In the genomic region with DNA sequence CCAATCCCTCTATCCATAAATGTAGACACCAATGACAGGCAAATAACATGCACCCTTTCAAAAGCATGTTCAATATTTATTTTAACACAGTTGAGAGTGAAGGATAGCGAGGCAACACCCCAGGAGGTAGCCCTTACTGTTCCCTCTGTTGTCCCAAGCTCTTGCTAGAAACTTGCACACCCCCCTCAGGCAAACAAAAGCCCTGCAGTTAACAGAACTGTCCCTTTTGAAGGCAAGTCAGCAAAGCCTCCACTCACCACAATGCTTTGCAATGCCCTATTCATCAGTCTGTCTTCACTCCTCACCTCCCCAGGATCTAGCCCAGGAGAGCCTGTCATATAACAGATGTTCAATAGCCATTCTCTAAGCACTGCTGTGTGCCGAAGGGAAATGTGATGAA, we compare ENCODE assay signal across 14 cellular contexts. TPM values are rescaled to one million over a fixed set of nuclear protein-coding genes. Genes with fewer than 3 reads are reported as not detected.
A peak's percentile ranks its signal among the peaks of the same experiment; 100 is the strongest.
DNase-seq lines count a peak whose midpoint lies in the region; ATAC-seq, FAIRE-seq and TF ChIP-seq lines count a peak whose summit lies in the region.
"Had no signal": no experiment of that assay in that cellular context is flagged by ENCODE, and none has a peak within 500 bp of the region (broad histone marks: within the 10 kb centered on the region; RNA-seq: fewer than 3 reads in every experiment).

No MANE protein-coding gene starts in this region.

- H3K79me2 ChIP-seq in H1 (ENCODE audit: control insufficient read depth in 1 of 2, insufficient read depth in 2 of 2, low read length in 2 of 2): peaks cover 0 to 12% of the 10 kb centered on the region in 2 experiments; a peak in 2 of 4 replicates

- no peaks in the 10 kb centered on the region for H3K27me3 ChIP-seq in H1 (replicated peaks in 1 of 4; ENCODE audit: control insufficient read depth in 3 of 4, extremely low read depth in 1 of 4, insufficient read depth in 3 of 4, low read length in 3 of 4)
- H3K27me3 ChIP-seq: transverse colon had no signal

- H3K23me2 ChIP-seq in H1 (ENCODE audit: low read depth, low read length): no peaks in the 10 kb centered on the region

- ATAC-seq in HG03280 (IDR thresholded peaks at IDR 0.05; ENCODE audit: unreplicated experiment): no peak

- TF ChIP-seq POLR2A in H1 (IDR thresholded peaks at IDR 0.05; ENCODE audit: control extremely low read depth in 1 of 2, low read depth in 2 of 2, low read length in 2 of 2): no peak

- no peak overlapping the region for H4K8ac ChIP-seq in H1 (ENCODE audit: extremely low read depth, insufficient read depth, low read length)

- H4K20me1 ChIP-seq in H1 (replicated peaks in 1 of 2; ENCODE audit: control insufficient read depth in 1 of 2, insufficient read depth in 2 of 2, low read length in 2 of 2): no peaks in the 10 kb centered on the region

- no peak overlapping the region for H3K14ac ChIP-seq in H1 (ENCODE audit: insufficient read length)

- no peak overlapping the region for H3K56ac ChIP-seq in H1 (replicated peaks; ENCODE audit: insufficient read length, low read depth, low read length)

- no peak overlapping the region for H3K18ac ChIP-seq in H1 (ENCODE audit: extremely low read depth, low read length)

- H2BK12ac ChIP-seq in H1 (ENCODE audit: low read depth, low read length): no peak overlapping the region

- H2BK5ac ChIP-seq in H1 (ENCODE audit: low read depth, low read length): no peak overlapping the region

- no peaks in the 10 kb centered on the region for H3K79me1 ChIP-seq in H1 (ENCODE audit: low read depth, low read length)

- TF ChIP-seq CTCF in H1 (IDR thresholded peaks at IDR 0.05; ENCODE audit: control extremely low read depth in 1 of 3, insufficient read depth in 1 of 3, low read depth in 1 of 3, low read length in 3 of 3) (peak in 2 of 3 experiments; percentile 54 to 58; a peak in 3 of 4 replicates), foreskin fibroblast (IDR thresholded peaks at IDR 0.05; ENCODE audit: low read depth, low read length) (no peak)

- no peak overlapping the region for H2BK15ac ChIP-seq in H1 (ENCODE audit: low read length)

- H3K9ac ChIP-seq in H1 (replicated peaks in 1 of 4; ENCODE audit: extremely low read depth in 1 of 4, low read depth in 3 of 4, low read length in 3 of 4): 0 out of 7 replicates have a peak overlapping the region, but pooled peaks of 1 of the 4 experiments have one; percentile 25

- POLR2A ChIA-PET in H1 (lab: Charles Lee; ENCODE audit: partially characterized antibody): interaction anchor here (0.7 kb wide), 1 partner anchor 46 kb away, joined by 3 read pairs; no protein-coding TSS in a partner anchor

- H4K91ac ChIP-seq in H1 (replicated peaks; ENCODE audit: insufficient read length, low read length): no peak overlapping the region

- CTCF ChIA-PET in H1 (lab: Charles Lee; ENCODE audit: partially characterized antibody): interaction anchor here (0.7 to 2.4 kb wide), 18 partner anchors 9 to 609 kb away, joined by 3 to 9 read pairs (median 4); no protein-coding TSS in a partner anchor

- no peak overlapping the region for H2AFZ ChIP-seq in H1 (ENCODE audit: low read length)

- no peaks in the 10 kb centered on the region for H3K9me3 ChIP-seq in H1 (ENCODE audit: insufficient read depth in 2 of 2, low read depth in 1 of 2, low read length in 1 of 2)
- H3K9me3 ChIP-seq: transverse colon had no signal

- FAIRE-seq in H1 (lab: Jason Lieb, UNC): peak; percentile 69
- FAIRE-seq: TTC549 had no signal

- no peak overlapping the region for H2BK120ac ChIP-seq in H1 (replicated peaks; ENCODE audit: low read depth, low read length)

- no peak overlapping the region for H3K27ac ChIP-seq in H1 (ENCODE audit: low read depth, low read length)
- H3K27ac ChIP-seq: transverse colon had no signal

- DNase-seq in 8988T (peak; percentile 45), ELF-1 (ENCODE audit: low read depth, low spot score) (peak; percentile 74), NAMALWA (ENCODE audit: low spot score) (peak; percentile 35), H1 (ENCODE audit: low read depth in 1 of 2, low spot score in 2 of 2) (no peak), mesenteric fat pad (ENCODE audit: low spot score) (no peak), foreskin fibroblast (no peak)
- DNase-seq in NK-92 treated with Interleukin-12 subunit alpha and Interleukin-12 subunit beta, amount 100 ng/mL, for 24 hours (lab: John Stamatoyannopoulos, UW): no peak
- DNase-seq: activated naive CD4-positive, alpha-beta T cell treated with anti-CD3 and anti-CD28 coated beads, Interleukin-2, amount 50 U/mL, for 16 hours; effector CD4-positive, alpha-beta T cell; NCI-H446; nucleus accumbens; transverse colon had no signal

- no peak overlapping the region for H3K4me2 ChIP-seq in H1 (ENCODE audit: insufficient read depth in 1 of 2, low read depth in 2 of 2, low read length in 2 of 2)

- H3K4me3 ChIP-seq in H1 (ENCODE audit: extremely low read depth in 1 of 4, insufficient read depth in 2 of 4, low read depth in 3 of 4, low read length in 4 of 4) (no peak overlapping the region), foreskin fibroblast (ENCODE audit: low read depth in 1 of 2, low read length in 2 of 2) (no peak overlapping the region)
- H3K4me3 ChIP-seq: transverse colon had no signal

- TF ChIP-seq EP300 in H1 (IDR thresholded peaks at IDR 0.05; ENCODE audit: borderline replicate concordance in 1 of 2, low read depth in 2 of 2, low read length in 2 of 2): no peak

- H3K4me1 ChIP-seq in H1 (replicated peaks in 1 of 4; ENCODE audit: control insufficient read depth in 3 of 4, insufficient read depth in 4 of 4, low read length in 3 of 4): peaks cover 0 to 6% (median 0%) of the 10 kb centered on the region in 4 experiments; a peak in 2 of 7 replicates

- no peaks in the 10 kb centered on the region for H3K36me3 ChIP-seq in H1 (ENCODE audit: control insufficient read depth in 2 of 4, insufficient read depth in 4 of 4, low read length in 3 of 4)
- H3K36me3 ChIP-seq: transverse colon had no signal

- WGBS in H1 (ENCODE audit: extremely low coverage in 1 of 2, insufficient coverage in 1 of 2, insufficient read length in 1 of 2, insufficient replicate concordance in 2 of 2, low coverage in 1 of 2, low lambda C conversion rate in 2 of 2, missing lambda C conversion rate in 1 of 2), 2 experiments: 70% methylated on average over 2 of the region's 2 CpGs; no CpG with 5 or more reads in 1 of the 2 experiments

- no peak overlapping the region for H2AK5ac ChIP-seq in H1 (ENCODE audit: low read depth, low read length)

- H2BK20ac ChIP-seq in H1 (ENCODE audit: low read length): no peak overlapping the region

- H3K4ac ChIP-seq in H1 (replicated peaks; ENCODE audit: insufficient read length, low read depth, low read length): no peak overlapping the region

- no peak overlapping the region for H4K5ac ChIP-seq in H1 (ENCODE audit: insufficient read length, low read depth, low read length)

- no peak overlapping the region for H3K23ac ChIP-seq in H1 (ENCODE audit: insufficient read length)

- TF ChIP-seq RAD21 in H1 (IDR thresholded peaks at IDR 0.05 in 1 of 2, conservative IDR thresholded peaks at IDR 0.05 in 1 of 2; ENCODE audit: low read depth in 2 of 2, low read length in 2 of 2): peak; percentile 48 to 66

TF ChIP-seq in H1, 55 proteins besides CTCF, POLR2A, EP300 and RAD21:
- TF ChIP-seq JUN (IDR thresholded peaks at IDR 0.05; ENCODE audit: low read depth, low read length): no peak
- peak; percentile 37 for TF ChIP-seq NANOG (IDR thresholded peaks at IDR 0.05; ENCODE audit: insufficient read depth, low read depth, low read length, poor library complexity, severe bottlenecking)

RNA-seq across cellular contexts. Expression of gene CNEP1R1, which starts 3.5 kb away (rescaled TPM):
- total RNA-seq in H1 (2021; fragmentation: NEBNext Ultra II Directional; extraction: Animal tissue kit (Norgen Biotek cat#: 25700)): 13.6 and 16.2 TPM in 2 replicates
- polyA plus RNA-seq in H1 (2011; rRNA removed): 8.4 and 10.6 TPM in 2 replicates
- 12.2 TPM for polyA plus RNA-seq in H1 (2011; cell fraction: cytosol; rRNA removed)
- 4.2 TPM for polyA plus RNA-seq in H1 (2011; cell fraction: nucleus; rRNA removed)
- polyA plus RNA-seq in H1 (2012, experiment 1 of 2): 5.5 to 10.2 TPM (median 7.1 TPM) in 4 replicates
- polyA plus RNA-seq in H1 (2012, experiment 2 of 2): 1.3 TPM
- polyA plus RNA-seq in H1 (2013, experiment 1 of 2): 12.4 TPM
- polyA plus RNA-seq in H1 (2013, experiment 2 of 2): 12.2 TPM
- 12.4 and 16.9 TPM in 2 replicates for polyA minus RNA-seq in H1 (2011; rRNA and poly(A)+ RNA removed)
- 12.6 TPM for polyA minus RNA-seq in H1 (2011; cell fraction: cytosol; rRNA and poly(A)+ RNA removed)
- polyA minus RNA-seq in H1 (2011; cell fraction: nucleus; rRNA and poly(A)+ RNA removed): 12.7 TPM
- 23.5 TPM for total RNA-seq in mesenteric fat pad

RNA-seq across cellular contexts. Expression of gene HEATR3, which starts 44.3 kb away (rescaled TPM):
- 22.2 and 29.2 TPM in 2 replicates for total RNA-seq in H1 (2021; fragmentation: NEBNext Ultra II Directional; extraction: Animal tissue kit (Norgen Biotek cat#: 25700))
- polyA plus RNA-seq in H1 (2011; rRNA removed): 8.9 and 13.0 TPM in 2 replicates
- 13.7 TPM for polyA plus RNA-seq in H1 (2011; cell fraction: cytosol; rRNA removed)
- 18.5 TPM for polyA plus RNA-seq in H1 (2011; cell fraction: nucleus; rRNA removed)
- polyA plus RNA-seq in H1 (2012, experiment 1 of 2): 11.7 to 19.5 TPM (median 14.0 TPM) in 4 replicates
- polyA plus RNA-seq in H1 (2012, experiment 2 of 2): 13.9 TPM
- polyA plus RNA-seq in H1 (2013, experiment 1 of 2): 15.8 TPM
- polyA plus RNA-seq in H1 (2013, experiment 2 of 2): 15.9 TPM
- 24.8 and 36.6 TPM in 2 replicates for polyA minus RNA-seq in H1 (2011; rRNA and poly(A)+ RNA removed)
- polyA minus RNA-seq in H1 (2011; cell fraction: cytosol; rRNA and poly(A)+ RNA removed): 30.8 TPM
- 18.4 TPM for polyA minus RNA-seq in H1 (2011; cell fraction: nucleus; rRNA and poly(A)+ RNA removed)
- total RNA-seq in mesenteric fat pad: 22.4 TPM

Comparison
In these comparisons a context has a peak if more than half of its experiments do, and no peak if none do; other contexts are left out.
1. DNase-seq: peak in 8988T (single experiment), ELF-1 (single experiment) and NAMALWA (single experiment); none in H1 (0 of 2), mesenteric fat pad (single experiment), foreskin fibroblast (0 of 2) and NK-92 treated with Interleukin-12 subunit alpha and Interleukin-12 subunit beta, amount 100 ng/mL, for 24 hours (single experiment).